In the genomic region with DNA sequence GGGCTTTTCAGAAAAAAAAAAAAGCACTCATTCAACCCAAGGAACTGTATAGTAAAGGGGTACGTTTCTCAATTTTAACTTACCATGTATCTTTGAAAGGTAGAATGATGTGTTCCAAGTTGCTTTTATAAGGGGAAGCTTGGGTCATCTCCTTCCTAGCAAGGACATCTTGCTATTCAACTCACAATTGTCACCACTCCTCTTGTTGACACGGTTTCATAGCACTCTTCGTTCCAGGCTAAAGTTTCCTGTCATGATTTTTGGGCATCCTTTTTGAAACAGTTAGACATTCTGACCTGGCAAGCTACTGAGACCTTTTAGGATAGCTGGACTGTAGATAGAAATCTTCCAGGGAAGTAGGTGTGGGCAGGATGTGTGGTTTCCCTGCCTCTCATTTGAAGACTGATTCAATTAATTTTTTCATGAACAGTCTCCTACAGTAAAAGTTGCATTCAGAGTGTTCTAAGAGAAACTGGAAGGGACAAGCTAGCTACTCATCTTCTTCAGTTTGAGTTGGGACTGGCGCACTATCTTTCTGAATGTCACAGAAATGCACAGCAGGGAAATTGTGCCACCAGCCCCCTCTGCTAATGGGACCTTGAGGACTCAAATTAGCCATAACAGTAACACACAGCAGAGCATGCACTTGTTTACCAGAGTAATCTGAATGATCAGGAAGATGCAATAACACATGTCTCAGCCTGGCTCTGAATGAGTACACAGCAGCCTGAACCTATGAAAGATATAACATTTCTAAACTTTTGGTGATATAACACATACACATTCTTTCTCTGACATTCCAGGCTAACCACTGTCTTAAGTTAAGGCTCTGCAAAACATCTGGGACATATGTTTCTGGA, we compare ENCODE assay signal across 17 cellular contexts. TPM values are rescaled to one million over a fixed set of nuclear protein-coding genes. Genes with fewer than 3 reads are reported as not detected.
A peak's percentile ranks its signal among the peaks of the same experiment; 100 is the strongest.
DNase-seq lines count a peak whose midpoint lies in the region; ATAC-seq and TF ChIP-seq lines count a peak whose summit lies in the region.
"Had no signal": no experiment of that assay in that cellular context is flagged by ENCODE, and none has a peak within 500 bp of the region (broad histone marks: within the 10 kb centered on the region; RNA-seq: fewer than 3 reads in every experiment).

No MANE protein-coding gene starts in this region.

- H3K4me2 ChIP-seq in fibroblast of lung (ENCODE audit: extremely low read depth, insufficient read depth, low read length): no peak overlapping the region

- no peak overlapping the region for H3K4me3 ChIP-seq in fibroblast of lung (replicated peaks in 1 of 4; ENCODE audit: control extremely low read depth in 1 of 4, insufficient read depth in 1 of 4, low read depth in 3 of 4, low read length in 4 of 4)
- no peak overlapping the region for H3K4me3 ChIP-seq in testis

- ATAC-seq in GM19035 (IDR thresholded peaks at IDR 0.05; ENCODE audit: unreplicated experiment): no peak
- no peak for ATAC-seq in activated naive CD4-positive, alpha-beta T cell treated with anti-CD3 and anti-CD28 coated beads, Interleukin-2, amount 50 U/mL, for 72 hours
- ATAC-seq in stimulated activated effector memory CD8-positive, alpha-beta T cell treated with anti-CD3 and anti-CD28 coated beads, Interleukin-12 subunit alpha, Interleukin-12 subunit beta, amount 100 ng/mL, for 72 hours: no peak

- DNase-seq in fibroblast of lung (ENCODE audit: low read depth in 2 of 2): peak; percentile 54 to 60
- no peak for DNase-seq in mesothelial cell of epicardium (ENCODE audit: low spot score in 2 of 2, unreplicated experiment in 2 of 2)
- no peak for DNase-seq in testis
- no peak for DNase-seq in activated naive CD4-positive, alpha-beta T cell treated with anti-CD3 and anti-CD28 coated beads, Interleukin-2, amount 50 U/mL, for 72 hours (ENCODE audit: low spot score in 2 of 2)
- no peak for DNase-seq in T-helper 9 cell
- DNase-seq in stimulated activated effector memory CD8-positive, alpha-beta T cell treated with anti-CD3 and anti-CD28 coated beads, Interleukin-12 subunit alpha, Interleukin-12 subunit beta, amount 100 ng/mL, for 72 hours (ENCODE audit: low spot score in 2 of 2): no peak
- DNase-seq: activated CD4-positive, CD25-positive, alpha-beta regulatory T cell treated with anti-CD3 and anti-CD28 coated beads, Interleukin-2, amount 50 U/mL, for 72 hours; activated T-cell treated with anti-CD3 and anti-CD28 coated beads, Interleukin-2, amount 50 U/mL, for 1 hour; H9; NCI-H1436; NCI-H748 treated with DMSO at 0.1 percent for 48 hours; stimulated activated naive CD4-positive, alpha-beta T cell treated with Interleukin-2 at 50 U/mL for 16 hours had no signal

- no peaks in the 10 kb centered on the region for H3K9me3 ChIP-seq in fibroblast of lung (ENCODE audit: control insufficient read depth, insufficient read depth, low read depth, low read length)
- H3K9me3 ChIP-seq in testis: no peaks in the 10 kb centered on the region
- H3K9me3 ChIP-seq: Caco-2, neutrophil had no signal

- H3K36me3 Mint-ChIP-seq in IgD-negative memory B cell (peaks cover 1% of the 10 kb centered on the region), mesothelial cell of epicardium (no peaks in the 10 kb centered on the region)
- H3K36me3 Mint-ChIP-seq in activated naive CD4-positive, alpha-beta T cell treated with anti-CD3 and anti-CD28 coated beads, Interleukin-2, amount 50 U/mL, for 72 hours: no peaks in the 10 kb centered on the region
- no peaks in the 10 kb centered on the region for H3K36me3 Mint-ChIP-seq in stimulated activated effector memory CD8-positive, alpha-beta T cell treated with anti-CD3 and anti-CD28 coated beads, Interleukin-12 subunit alpha, Interleukin-12 subunit beta, amount 100 ng/mL, for 72 hours

- H2AFZ ChIP-seq in fibroblast of lung (ENCODE audit: low read length): no peak overlapping the region

- intact Hi-C loops in testis (cut with DNase I; ENCODE audit: low total_unique reads): no loop called here

- peaks cover 11 to 22% (median 22%) of the 10 kb centered on the region in 3 donors for H3K4me1 Mint-ChIP-seq in IgD-negative memory B cell
- H3K4me1 Mint-ChIP-seq in mesothelial cell of epicardium: peaks cover 43% of the 10 kb centered on the region
- no peaks in the 10 kb centered on the region for H3K4me1 Mint-ChIP-seq in stimulated activated effector memory CD8-positive, alpha-beta T cell treated with anti-CD3 and anti-CD28 coated beads, Interleukin-12 subunit alpha, Interleukin-12 subunit beta, amount 100 ng/mL, for 72 hours

- H3K27me3 Mint-ChIP-seq in IgD-negative memory B cell (no peaks in the 10 kb centered on the region), mesothelial cell of epicardium (ENCODE audit: low read depth) (no peaks in the 10 kb centered on the region)

- H4K20me1 ChIP-seq in fibroblast of lung (ENCODE audit: control insufficient read depth, extremely low read depth, insufficient read depth, low read length): no peaks in the 10 kb centered on the region

- TF ChIP-seq POLR2A in testis (IDR thresholded peaks at IDR 0.05): no peak

- H3K9ac ChIP-seq in fibroblast of lung (ENCODE audit: insufficient read depth, low read length): no peak overlapping the region

- no peaks in the 10 kb centered on the region for H3K27me3 ChIP-seq in fibroblast of lung (ENCODE audit: control insufficient read depth, insufficient read depth, low read length)
- H3K27me3 ChIP-seq in testis: no peaks in the 10 kb centered on the region
- H3K27me3 ChIP-seq: neutrophil had no signal

- WGBS in testis, 2 donors: 59 to 69% methylated on average over 4 of the region's 4 CpGs

- H3K27ac Mint-ChIP-seq in IgD-negative memory B cell (peak overlapping the region in 2 of 3 donors; percentile 6 to 16), mesothelial cell of epicardium (peak overlapping the region; percentile 80)
- no peak overlapping the region for H3K27ac Mint-ChIP-seq in activated naive CD4-positive, alpha-beta T cell treated with anti-CD3 and anti-CD28 coated beads, Interleukin-2, amount 50 U/mL, for 72 hours
- no peak overlapping the region for H3K27ac Mint-ChIP-seq in stimulated activated effector memory CD8-positive, alpha-beta T cell treated with anti-CD3 and anti-CD28 coated beads, Interleukin-12 subunit alpha, Interleukin-12 subunit beta, amount 100 ng/mL, for 72 hours

- peaks cover 12% of the 10 kb centered on the region for H3K4me1 ChIP-seq in fibroblast of lung (ENCODE audit: control insufficient read depth, extremely low read depth, insufficient read depth, low read length)
- H3K4me1 ChIP-seq in testis: peaks cover 13% of the 10 kb centered on the region

- H3K9me3 Mint-ChIP-seq in IgD-negative memory B cell: no peaks in the 10 kb centered on the region
- no peaks in the 10 kb centered on the region for H3K9me3 Mint-ChIP-seq in mesothelial cell of epicardium
- H3K9me3 Mint-ChIP-seq in activated naive CD4-positive, alpha-beta T cell treated with anti-CD3 and anti-CD28 coated beads, Interleukin-2, amount 50 U/mL, for 72 hours: no peaks in the 10 kb centered on the region
- no peaks in the 10 kb centered on the region for H3K9me3 Mint-ChIP-seq in stimulated activated effector memory CD8-positive, alpha-beta T cell treated with anti-CD3 and anti-CD28 coated beads, Interleukin-12 subunit alpha, Interleukin-12 subunit beta, amount 100 ng/mL, for 72 hours
- H3K9me3 Mint-ChIP-seq: H9 had no signal

- H3K4me3 Mint-ChIP-seq in IgD-negative memory B cell (peak overlapping the region in 1 of 4 donors; percentile 17), mesothelial cell of epicardium (no peak overlapping the region)
- H3K4me3 Mint-ChIP-seq in stimulated activated effector memory CD8-positive, alpha-beta T cell treated with anti-CD3 and anti-CD28 coated beads, Interleukin-12 subunit alpha, Interleukin-12 subunit beta, amount 100 ng/mL, for 72 hours: no peak overlapping the region
- H3K4me3 Mint-ChIP-seq: H9 had no signal

- H3K27ac ChIP-seq in fibroblast of lung (ENCODE audit: insufficient read depth, low read length) (no peak overlapping the region), testis (peak overlapping the region; percentile 36 to 50)
- H3K27ac ChIP-seq: epithelial cell of prostate, neutrophil had no signal

- TF ChIP-seq CTCF in fibroblast of lung (conservative IDR thresholded peaks at IDR 0.05 in 1 of 2, IDR thresholded peaks at IDR 0.05 in 1 of 2; ENCODE audit: low read depth in 1 of 2, low read length in 2 of 2) (no peak), mesothelial cell of epicardium (IDR thresholded peaks at IDR 0.05; ENCODE audit: unreplicated experiment) (no peak), testis (IDR thresholded peaks at IDR 0.05) (no peak)

- H3K36me3 ChIP-seq in fibroblast of lung (ENCODE audit: control insufficient read depth, insufficient read depth, low read length) (no peaks in the 10 kb centered on the region), testis (ENCODE audit: low read depth, missing control alignments) (no peaks in the 10 kb centered on the region)
- H3K36me3 ChIP-seq: neutrophil had no signal

- no peaks in the 10 kb centered on the region for H3K79me2 ChIP-seq in fibroblast of lung (ENCODE audit: control insufficient read depth, insufficient read depth, low read length)

RNA-seq across cellular contexts. Expression of gene CNN3, which starts 53.4 kb away (rescaled TPM):
- polyA plus RNA-seq in IgD-negative memory B cell (4.2 TPM), fibroblast of lung (637 and 670 TPM in 2 replicates), testis (ENCODE audit: insufficient read depth, low read depth, low replicate concordance) (114 TPM)
- total RNA-seq in fibroblast of lung (312 and 601 TPM in 2 replicates), mesothelial cell of epicardium (241 to 260 TPM (median 247 TPM) in 3 replicates), testis (10 to 100 TPM; 45.9 to 61.4 TPM)
- polyA plus RNA-seq in fibroblast of lung (2012): 520 and 526 TPM in 2 replicates
- 153 and 168 TPM in 2 replicates for polyA minus RNA-seq in fibroblast of lung (ENCODE audit: low replicate concordance)
- 1 to 10 TPM; 4.4 to 5.9 TPM for total RNA-seq in activated naive CD4-positive, alpha-beta T cell treated with anti-CD3 and anti-CD28 coated beads, Interleukin-2, amount 50 U/mL, for 72 hours

Comparison
In these comparisons a context has a peak if more than half of its experiments do, and no peak if none do; other contexts are left out.
1. H3K27ac Mint-ChIP-seq: peak in IgD-negative memory B cell (2 of 3) and mesothelial cell of epicardium (single experiment); none in activated naive CD4-positive, alpha-beta T cell treated with anti-CD3 and anti-CD28 coated beads, Interleukin-2, amount 50 U/mL, for 72 hours (0 of 2) and stimulated activated effector memory CD8-positive, alpha-beta T cell treated with anti-CD3 and anti-CD28 coated beads, Interleukin-12 subunit alpha, Interleukin-12 subunit beta, amount 100 ng/mL, for 72 hours (single experiment).
2. DNase-seq: peak in fibroblast of lung (2 of 2); none in mesothelial cell of epicardium (0 of 2), testis (single experiment), activated naive CD4-positive, alpha-beta T cell treated with anti-CD3 and anti-CD28 coated beads, Interleukin-2, amount 50 U/mL, for 72 hours (0 of 2), T-helper 9 cell (single experiment) and stimulated activated effector memory CD8-positive, alpha-beta T cell treated with anti-CD3 and anti-CD28 coated beads, Interleukin-12 subunit alpha, Interleukin-12 subunit beta, amount 100 ng/mL, for 72 hours (0 of 2).
3. RNA of gene CNN3, which starts 53.4 kb away (total RNA-seq): 312 to 601 TPM in fibroblast of lung, 241 to 260 TPM in mesothelial cell of epicardium and 45.9 to 61.4 TPM in testis; 4.4 to 5.9 TPM in activated naive CD4-positive, alpha-beta T cell treated with anti-CD3 and anti-CD28 coated beads, Interleukin-2, amount 50 U/mL, for 72 hours; every median in the first group is over 4 times any median in the second.